In genomic region chr7:93036807-93037206, GRCh38 we compare ENCODE assay signal across 8 cellular contexts.
DNase-seq lines count a peak whose midpoint lies in the region; ATAC-seq, FAIRE-seq and TF ChIP-seq lines count a peak whose summit lies in the region.

No MANE protein-coding gene starts in this region.

- H3K9ac ChIP-seq in colonic mucosa (ENCODE audit: low read depth in 2 of 2, low read length in 2 of 2): no peak overlapping the region

- no peaks in the 10 kb centered on the region for H3K27me3 ChIP-seq in colonic mucosa

- no peak for TF ChIP-seq CTCF in colonic mucosa (IDR thresholded peaks at IDR 0.05)

- H3K36me3 ChIP-seq in colonic mucosa: no peaks in the 10 kb centered on the region

- intact Hi-C loops in colonic mucosa (cut with DNase I): no loop called here

- no peaks in the 10 kb centered on the region for H3K9me3 ChIP-seq in colonic mucosa

- H3K27ac Mint-ChIP-seq in activated naive CD4-positive, alpha-beta T cell treated with anti-CD3 and anti-CD28 coated beads, Interleukin-2, amount 10 ng/mL, durations not matched to agents 7 days and 5 days: peak overlapping the region; percentile 74

- peak; percentile 32 for DNase-seq in GM12891 (ENCODE audit: insufficient read length, low spot score)
- peak; percentile 36 for DNase-seq in activated naive CD4-positive, alpha-beta T cell treated with anti-CD3 and anti-CD28 coated beads, Interleukin-2, amount 10 ng/mL, durations not matched to agents 7 days and 5 days
- DNase-seq in colonic mucosa: no peak
- DNase-seq in DMS153 treated with DMSO at 0.1 percent for 48 hours (lab: John Stamatoyannopoulos, UW; ENCODE audit: unreplicated experiment): no peak
- no peak for DNase-seq in glomerular visceral epithelial cell (ENCODE audit: extremely low spot score)
- no peak for DNase-seq in NCI-H345 (lab: John Stamatoyannopoulos, UW)

- no peaks in the 10 kb centered on the region for H3K4me1 ChIP-seq in colonic mucosa

- H3K4me3 ChIP-seq in colonic mucosa: no peak overlapping the region

- H3K4me3 Mint-ChIP-seq in activated naive CD4-positive, alpha-beta T cell treated with anti-CD3 and anti-CD28 coated beads, Interleukin-2, amount 10 ng/mL, durations not matched to agents 7 days and 5 days: no peak overlapping the region

- no peaks in the 10 kb centered on the region for H3K27me3 Mint-ChIP-seq in activated naive CD4-positive, alpha-beta T cell treated with anti-CD3 and anti-CD28 coated beads, Interleukin-2, amount 10 ng/mL, durations not matched to agents 7 days and 5 days

- CTCF ChIA-PET in activated naive CD4-positive, alpha-beta T cell treated with anti-CD3 and anti-CD28 coated beads, Interleukin-2, amount 10 ng/mL, durations not matched to agents 7 days and 5 days (lab: Charles Lee): interaction anchor here (0.6 kb wide), 2 partner anchors 156 to 428 kb away, joined by 3 to 4 read pairs; no protein-coding TSS in a partner anchor

- no peaks in the 10 kb centered on the region for H3K36me3 Mint-ChIP-seq in activated naive CD4-positive, alpha-beta T cell treated with anti-CD3 and anti-CD28 coated beads, Interleukin-2, amount 10 ng/mL, durations not matched to agents 7 days and 5 days

- TF ChIP-seq POLR2A in GM12891 (IDR thresholded peaks at IDR 0.05; ENCODE audit: low read depth, low read length): no peak

- H3K9me3 Mint-ChIP-seq in activated naive CD4-positive, alpha-beta T cell treated with anti-CD3 and anti-CD28 coated beads, Interleukin-2, amount 10 ng/mL, durations not matched to agents 7 days and 5 days: peaks cover 10% of the 10 kb centered on the region

- ATAC-seq in GM19372 (IDR thresholded peaks at IDR 0.05; ENCODE audit: low read depth, unreplicated experiment): peak; percentile 67
- peak; percentile 92 for ATAC-seq in HG03097 (IDR thresholded peaks at IDR 0.05; ENCODE audit: low FRiP score, unreplicated experiment)

- H3K4me1 Mint-ChIP-seq in activated naive CD4-positive, alpha-beta T cell treated with anti-CD3 and anti-CD28 coated beads, Interleukin-2, amount 10 ng/mL, durations not matched to agents 7 days and 5 days: peaks cover 21% of the 10 kb centered on the region

- H3K27ac ChIP-seq in colonic mucosa: no peak overlapping the region

- FAIRE-seq in GM12891 (lab: Jason Lieb, UNC): peak; percentile 75

TF ChIP-seq in GM12891, 5 proteins besides CTCF, POLR2A, EP300 and RAD21:
- TF ChIP-seq POU2F2 (IDR thresholded peaks at IDR 0.05; ENCODE audit: low read depth, low read length) (no peak), POLR2AphosphoS5 (IDR thresholded peaks at IDR 0.05; ENCODE audit: low read depth, low read length) (no peak), SPI1 (IDR thresholded peaks at IDR 0.05; ENCODE audit: low read depth, low read length) (no peak), TAF1 (IDR thresholded peaks at IDR 0.05; ENCODE audit: low read depth, low read length) (no peak), PAX5 (IDR thresholded peaks at IDR 0.05; ENCODE audit: insufficient read depth, low read length, severe bottlenecking) (no peak)
TF ChIP-seq in GM12891: peak in this region for 0.

Comparison
In these comparisons a context has a peak if more than half of its experiments do, and no peak if none do; other contexts are left out.
1. DNase-seq: peak in GM12891 (single experiment) and activated naive CD4-positive, alpha-beta T cell treated with anti-CD3 and anti-CD28 coated beads, Interleukin-2, amount 10 ng/mL, durations not matched to agents 7 days and 5 days (single experiment); none in colonic mucosa (single experiment), DMS153 treated with DMSO at 0.1 percent for 48 hours (single experiment), glomerular visceral epithelial cell (single experiment) and NCI-H345 (single experiment).